In genomic region chr3:10150987-10151386, GRCh38 we compare ENCODE assay signal across 39 cellular contexts. TPM values are rescaled to one million over a fixed set of nuclear protein-coding genes. Genes with fewer than 3 reads are reported as not detected.
"Had no signal": no experiment of that assay in that cellular context is flagged by ENCODE, and none has a peak within 500 bp of the region (broad histone marks: within the 10 kb centered on the region; RNA-seq: fewer than 3 reads in every experiment).

No MANE protein-coding gene starts in this region.

- H3K27me3 Mint-ChIP-seq: activated B cell treated with CpG ODN at 0.5 μM for 24 hours; activated CD4-positive, alpha-beta memory T cell treated with anti-CD3 and anti-CD28 coated beads for 36 hours; activated naive CD4-positive, alpha-beta T cell treated with anti-CD3 and anti-CD28 coated beads, Interleukin-2, amount 50 U/mL, for 24 hours; activated naive CD8-positive, alpha-beta T cell treated with anti-CD3 and anti-CD28 coated beads, Interleukin-2, amount 10 ng/mL, durations not matched to agents 7 days and 5 days; central memory CD8-positive, alpha-beta T cell; T-cell had no signal

- H3K9me3 ChIP-seq: ascending aorta, MG63, Peyer's patch had no signal

- H3K27me3 ChIP-seq: ascending aorta, cardiac muscle cell, MG63, Peyer's patch had no signal

- H3K27ac ChIP-seq: ascending aorta, cardiac muscle cell, Peyer's patch, RWPE1, VCaP had no signal

- H3K4me3 ChIP-seq: ascending aorta, cardiac muscle cell, MG63, Peyer's patch had no signal

- H3K4me1 ChIP-seq: ascending aorta, Peyer's patch had no signal

- H3K4me3 Mint-ChIP-seq: activated B cell treated with CpG ODN at 0.5 μM for 24 hours; activated CD4-positive, alpha-beta memory T cell treated with anti-CD3 and anti-CD28 coated beads for 36 hours; activated naive CD4-positive, alpha-beta T cell treated with anti-CD3 and anti-CD28 coated beads, Interleukin-2, amount 50 U/mL, for 24 hours; activated naive CD8-positive, alpha-beta T cell treated with anti-CD3 and anti-CD28 coated beads, Interleukin-2, amount 10 ng/mL, durations not matched to agents 7 days and 5 days; central memory CD8-positive, alpha-beta T cell; T-cell had no signal

- ATAC-seq: PC-3, Right ventricle myocardium inferior, SK-N-SH treated with all-trans-retinoic acid at 6 μM for 48 hours, T-cell had no signal

- DNase-seq: activated B cell treated with CpG ODN at 0.5 μM for 24 hours; activated CD4-positive, alpha-beta memory T cell treated with anti-CD3 and anti-CD28 coated beads for 36 hours; activated CD4-positive, alpha-beta T cell treated with anti-CD3 and anti-CD28 coated beads for 4 hours; activated CD4-positive, alpha-beta T cell treated with anti-CD3 and anti-CD28 coated beads, Interleukin-2, amount 50 U/mL, for 1 hour; activated CD4-positive, CD25-positive, alpha-beta regulatory T cell treated with anti-CD3 and anti-CD28 coated beads, Interleukin-2, amount 50 U/mL, for 72 hours; activated gamma-delta T cell; activated naive CD4-positive, alpha-beta T cell treated with Interleukin-2 at 50 U/mL for 16 hours; activated naive CD8-positive, alpha-beta T cell treated with anti-CD3 and anti-CD28 coated beads, Interleukin-2, amount 10 ng/mL, durations not matched to agents 7 days and 5 days; activated T-cell treated with anti-CD3 and anti-CD28 coated beads, Interleukin-2, amount 50 U/mL, for 1 hour; amygdala; Kasumi-1; MG63; NCI-H1048; NCI-H1105 treated with DMSO at 0.1 percent for 48 hours; NCI-H1436; NCI-H1694; NCI-H2029; NCI-H345; NCI-H524 treated with DMSO at 0.1 percent for 48 hours; PC-3; Peyer's patch; SIG-M5; T-cell; T-helper 2 cell; T-helper 9 cell had no signal

- H3K27ac Mint-ChIP-seq: activated B cell treated with CpG ODN at 0.5 μM for 24 hours; activated CD4-positive, alpha-beta memory T cell treated with anti-CD3 and anti-CD28 coated beads for 36 hours; activated naive CD8-positive, alpha-beta T cell treated with anti-CD3 and anti-CD28 coated beads, Interleukin-2, amount 10 ng/mL, durations not matched to agents 7 days and 5 days had no signal

- H3K9me3 Mint-ChIP-seq: activated B cell treated with CpG ODN at 0.5 μM for 24 hours; activated CD4-positive, alpha-beta memory T cell treated with anti-CD3 and anti-CD28 coated beads for 36 hours; activated naive CD4-positive, alpha-beta T cell treated with anti-CD3 and anti-CD28 coated beads, Interleukin-2, amount 50 U/mL, for 24 hours; activated naive CD8-positive, alpha-beta T cell treated with anti-CD3 and anti-CD28 coated beads, Interleukin-2, amount 10 ng/mL, durations not matched to agents 7 days and 5 days; activated T-helper 2 cell treated with anti-CD3 and anti-CD28 coated beads, Interferon-gamma antibody, Interleukin-2, Interleukin-4, amounts not matched to agents 10 μg/mL and 5 μg/mL and 100 μg/mL, durations not matched to agents 14 hours and 24 hours and 36 hours; central memory CD8-positive, alpha-beta T cell; T-cell had no signal

RNA-seq across cellular contexts. Expression of gene FANCD2OS, which starts 42.9 kb away (rescaled TPM):
- total RNA-seq: activated B cell treated with CpG ODN at 0.5 μM for 24 hours; activated CD4-positive, alpha-beta memory T cell treated with anti-CD3 and anti-CD28 coated beads for 36 hours; activated CD8-positive, alpha-beta memory T cell treated with anti-CD3 and anti-CD28 coated beads for 36 hours; activated naive CD8-positive, alpha-beta T cell treated with anti-CD3 and anti-CD28 coated beads, Interleukin-2, amount 10 ng/mL, durations not matched to agents 7 days and 5 days; activated T-helper 2 cell treated with anti-CD3 and anti-CD28 coated beads, Interferon-gamma antibody, Interleukin-2, Interleukin-4, amounts not matched to agents 10 μg/mL and 5 μg/mL and 100 μg/mL, durations not matched to agents 14 hours and 24 hours and 36 hours; ascending aorta; cardiac muscle cell; chondrocyte; NCI-H460; PC-3; Peyer's patch; Right ventricle myocardium inferior; SK-MEL-5; T-cell had no signal
- polyA plus RNA-seq: adipose tissue, cardiac muscle cell had no signal
